ENCODE assay signal across 18 cellular contexts in genomic region chr1:100657876-100658715, GRCh38.
DNase-seq lines count a peak whose midpoint lies in the region; ATAC-seq, FAIRE-seq and TF ChIP-seq lines count a peak whose summit lies in the region.
"Had no signal": no experiment of that assay in that cellular context is flagged by ENCODE, and none has a peak within 500 bp of the region (broad histone marks: within the 10 kb centered on the region; RNA-seq: fewer than 3 reads in every experiment).

No MANE protein-coding gene starts in this region.

- ATAC-seq in GM23338: no peak
- no peak for ATAC-seq in HG02610 (IDR thresholded peaks at IDR 0.05; ENCODE audit: unreplicated experiment)
- ATAC-seq: activated T-helper 17 cell treated with anti-CD3 and anti-CD28 coated beads, Interleukin-2, amount 50 U/mL, for 72 hours; sciatic nerve had no signal

- H3K9me3 Mint-ChIP-seq in GM23338 (no peaks in the 10 kb centered on the region; the same call in 2 of the 3 replicates), astrocyte (ENCODE audit: unreplicated experiment) (no peaks in the 10 kb centered on the region)
- H3K9me3 Mint-ChIP-seq: activated T-helper 17 cell treated with anti-CD3 and anti-CD28 coated beads, Interleukin-2, amount 50 U/mL, for 72 hours had no signal

- no peaks in the 10 kb centered on the region for H3F3A ChIP-seq in GM23338 (replicated peaks; ENCODE audit: low read depth)

- H3K9me2 ChIP-seq in GM23338 (ENCODE audit: insufficient read depth): 0 out of 2 replicates have a peak, but pooled peaks cover 4% of the 10 kb centered on the region

- H3K4me1 Mint-ChIP-seq in GM23338 (no peaks in the 10 kb centered on the region), astrocyte (ENCODE audit: low read depth, unreplicated experiment) (no peaks in the 10 kb centered on the region)
- H3K4me1 Mint-ChIP-seq: activated T-helper 17 cell treated with anti-CD3 and anti-CD28 coated beads, Interleukin-2, amount 50 U/mL, for 72 hours had no signal

- no peak for FAIRE-seq in astrocyte (lab: Jason Lieb, UNC)

- H3K4me3 Mint-ChIP-seq in GM23338 (no peak overlapping the region), astrocyte (ENCODE audit: unreplicated experiment) (no peak overlapping the region)
- H3K4me3 Mint-ChIP-seq: activated T-helper 17 cell treated with anti-CD3 and anti-CD28 coated beads, Interleukin-2, amount 50 U/mL, for 72 hours had no signal

- H3K9ac ChIP-seq in astrocyte (ENCODE audit: low read length): no peak overlapping the region

- H3K4me3 ChIP-seq in GM23338 (no peak overlapping the region), astrocyte (ENCODE audit: insufficient read depth, low read depth, low read length) (no peak overlapping the region)
- H3K4me3 ChIP-seq: coronary artery, MG63, testis had no signal

- H4K20me1 ChIP-seq in GM23338 (replicated peaks; ENCODE audit: insufficient read depth) (no peaks in the 10 kb centered on the region), astrocyte (ENCODE audit: insufficient read depth, low read length) (no peaks in the 10 kb centered on the region)

- no peak overlapping the region for H3K27ac ChIP-seq in GM23338 (ENCODE audit: low read depth)
- no peak overlapping the region for H3K27ac ChIP-seq in astrocyte (ENCODE audit: low read depth, low read length)
- H3K27ac ChIP-seq: coronary artery, testis had no signal

- H3K27me3 ChIP-seq in GM23338 (ENCODE audit: insufficient read depth) (no peaks in the 10 kb centered on the region), astrocyte (ENCODE audit: insufficient read depth, low read length) (no peaks in the 10 kb centered on the region)
- H3K27me3 ChIP-seq: MG63, testis had no signal

- H3K4me2 ChIP-seq in GM23338 (no peak overlapping the region), astrocyte (ENCODE audit: low read length) (peak overlapping the region; percentile 14)

- no peaks in the 10 kb centered on the region for H3K9me3 ChIP-seq in astrocyte (ENCODE audit: insufficient read depth, low read depth, low read length)
- H3K9me3 ChIP-seq: Caco-2, MG63, testis had no signal

- H3K27ac Mint-ChIP-seq in GM23338: no peak overlapping the region
- H3K27ac Mint-ChIP-seq in astrocyte (ENCODE audit: unreplicated experiment): no peak overlapping the region
- H3K27ac Mint-ChIP-seq: activated T-helper 17 cell treated with anti-CD3 and anti-CD28 coated beads, Interleukin-2, amount 50 U/mL, for 72 hours had no signal

- TF ChIP-seq CTCF in GM23338 (conservative IDR thresholded peaks at IDR 0.05; ENCODE audit: low read depth in 2 of 2) (no peak), astrocyte (IDR thresholded peaks at IDR 0.05; ENCODE audit: insufficient read depth, low read depth, low read length) (no peak)

- peak overlapping the region; percentile 14; the same call in 1 of the 2 replicates for H2AFZ ChIP-seq in GM23338
- no peak overlapping the region for H2AFZ ChIP-seq in astrocyte (ENCODE audit: low read depth, low read length)

- no peaks in the 10 kb centered on the region for H3K36me3 ChIP-seq in GM23338 (ENCODE audit: insufficient read depth)
- no peaks in the 10 kb centered on the region for H3K36me3 ChIP-seq in astrocyte (ENCODE audit: insufficient read depth, low read length)
- H3K36me3 ChIP-seq: MG63 had no signal

- H3K36me3 Mint-ChIP-seq in GM23338 (ENCODE audit: low read depth): no peaks in the 10 kb centered on the region
- H3K36me3 Mint-ChIP-seq in astrocyte (ENCODE audit: low read depth, unreplicated experiment): no peaks in the 10 kb centered on the region

- H3K79me2 ChIP-seq in GM23338 (replicated peaks; ENCODE audit: insufficient read depth) (no peaks in the 10 kb centered on the region), astrocyte (ENCODE audit: insufficient read depth, low read length) (no peaks in the 10 kb centered on the region)

- no peak for DNase-seq in GM23338 (ENCODE audit: low spot score)
- peak; percentile 60 for DNase-seq in astrocyte (ENCODE audit: low read depth)
- DNase-seq in kidney glomerular epithelial cell (lab: John Stamatoyannopoulos, UW): peak; percentile 100
- peak; percentile 95 for DNase-seq in renal cortical epithelial cell (ENCODE audit: low read depth)
- DNase-seq in NCI-H82 treated with DMSO at 0.1 percent for 48 hours (lab: John Stamatoyannopoulos, UW; ENCODE audit: unreplicated experiment): no peak
- DNase-seq in amniotic stem cell (lab: John Stamatoyannopoulos, UW): no peak
- DNase-seq in activated CD4-positive, alpha-beta T cell treated with anti-CD3 and anti-CD28 coated beads, Interleukin-2, amount 50 U/mL, for 1 hour: no peak
- DNase-seq: Caco-2; MG63; NCI-H1930; NCI-H446 treated with DMSO at 0.1 percent for 48 hours; SHP77; stimulated activated CD4-positive, alpha-beta T cell treated with anti-CD3 and anti-CD28 coated beads, Interleukin-4, amount 100 ng/mL, for 1 hour; testis had no signal

- H3K27me3 Mint-ChIP-seq in GM23338 (ENCODE audit: insufficient read depth, low read depth, poor library complexity) (peaks cover 2% of the 10 kb centered on the region), astrocyte (ENCODE audit: low read depth, unreplicated experiment) (peaks cover 3% of the 10 kb centered on the region)

- H3K4me1 ChIP-seq in GM23338 (ENCODE audit: insufficient read depth) (no peaks in the 10 kb centered on the region), astrocyte (ENCODE audit: insufficient read depth, low read length) (no peaks in the 10 kb centered on the region)
- H3K4me1 ChIP-seq: Caco-2, testis had no signal

TF ChIP-seq in GM23338, 12 proteins besides CTCF, POLR2A, EP300 and RAD21 (continues in another document):
- TF ChIP-seq JUNB (IDR thresholded peaks at IDR 0.05; ENCODE audit: unreplicated experiment): no peak
- no peak for TF ChIP-seq ZNF114 (CRISPR knock-in tag; IDR thresholded peaks at IDR 0.05)
- TF ChIP-seq EZH2 (IDR thresholded peaks at IDR 0.05; ENCODE audit: low read depth, unreplicated experiment): no peak
- TF ChIP-seq STAT1 (IDR thresholded peaks at IDR 0.05; ENCODE audit: unreplicated experiment): no peak
- no peak for TF ChIP-seq NANOG (IDR thresholded peaks at IDR 0.05; ENCODE audit: borderline replicate concordance)
- TF ChIP-seq, protein P1, sequence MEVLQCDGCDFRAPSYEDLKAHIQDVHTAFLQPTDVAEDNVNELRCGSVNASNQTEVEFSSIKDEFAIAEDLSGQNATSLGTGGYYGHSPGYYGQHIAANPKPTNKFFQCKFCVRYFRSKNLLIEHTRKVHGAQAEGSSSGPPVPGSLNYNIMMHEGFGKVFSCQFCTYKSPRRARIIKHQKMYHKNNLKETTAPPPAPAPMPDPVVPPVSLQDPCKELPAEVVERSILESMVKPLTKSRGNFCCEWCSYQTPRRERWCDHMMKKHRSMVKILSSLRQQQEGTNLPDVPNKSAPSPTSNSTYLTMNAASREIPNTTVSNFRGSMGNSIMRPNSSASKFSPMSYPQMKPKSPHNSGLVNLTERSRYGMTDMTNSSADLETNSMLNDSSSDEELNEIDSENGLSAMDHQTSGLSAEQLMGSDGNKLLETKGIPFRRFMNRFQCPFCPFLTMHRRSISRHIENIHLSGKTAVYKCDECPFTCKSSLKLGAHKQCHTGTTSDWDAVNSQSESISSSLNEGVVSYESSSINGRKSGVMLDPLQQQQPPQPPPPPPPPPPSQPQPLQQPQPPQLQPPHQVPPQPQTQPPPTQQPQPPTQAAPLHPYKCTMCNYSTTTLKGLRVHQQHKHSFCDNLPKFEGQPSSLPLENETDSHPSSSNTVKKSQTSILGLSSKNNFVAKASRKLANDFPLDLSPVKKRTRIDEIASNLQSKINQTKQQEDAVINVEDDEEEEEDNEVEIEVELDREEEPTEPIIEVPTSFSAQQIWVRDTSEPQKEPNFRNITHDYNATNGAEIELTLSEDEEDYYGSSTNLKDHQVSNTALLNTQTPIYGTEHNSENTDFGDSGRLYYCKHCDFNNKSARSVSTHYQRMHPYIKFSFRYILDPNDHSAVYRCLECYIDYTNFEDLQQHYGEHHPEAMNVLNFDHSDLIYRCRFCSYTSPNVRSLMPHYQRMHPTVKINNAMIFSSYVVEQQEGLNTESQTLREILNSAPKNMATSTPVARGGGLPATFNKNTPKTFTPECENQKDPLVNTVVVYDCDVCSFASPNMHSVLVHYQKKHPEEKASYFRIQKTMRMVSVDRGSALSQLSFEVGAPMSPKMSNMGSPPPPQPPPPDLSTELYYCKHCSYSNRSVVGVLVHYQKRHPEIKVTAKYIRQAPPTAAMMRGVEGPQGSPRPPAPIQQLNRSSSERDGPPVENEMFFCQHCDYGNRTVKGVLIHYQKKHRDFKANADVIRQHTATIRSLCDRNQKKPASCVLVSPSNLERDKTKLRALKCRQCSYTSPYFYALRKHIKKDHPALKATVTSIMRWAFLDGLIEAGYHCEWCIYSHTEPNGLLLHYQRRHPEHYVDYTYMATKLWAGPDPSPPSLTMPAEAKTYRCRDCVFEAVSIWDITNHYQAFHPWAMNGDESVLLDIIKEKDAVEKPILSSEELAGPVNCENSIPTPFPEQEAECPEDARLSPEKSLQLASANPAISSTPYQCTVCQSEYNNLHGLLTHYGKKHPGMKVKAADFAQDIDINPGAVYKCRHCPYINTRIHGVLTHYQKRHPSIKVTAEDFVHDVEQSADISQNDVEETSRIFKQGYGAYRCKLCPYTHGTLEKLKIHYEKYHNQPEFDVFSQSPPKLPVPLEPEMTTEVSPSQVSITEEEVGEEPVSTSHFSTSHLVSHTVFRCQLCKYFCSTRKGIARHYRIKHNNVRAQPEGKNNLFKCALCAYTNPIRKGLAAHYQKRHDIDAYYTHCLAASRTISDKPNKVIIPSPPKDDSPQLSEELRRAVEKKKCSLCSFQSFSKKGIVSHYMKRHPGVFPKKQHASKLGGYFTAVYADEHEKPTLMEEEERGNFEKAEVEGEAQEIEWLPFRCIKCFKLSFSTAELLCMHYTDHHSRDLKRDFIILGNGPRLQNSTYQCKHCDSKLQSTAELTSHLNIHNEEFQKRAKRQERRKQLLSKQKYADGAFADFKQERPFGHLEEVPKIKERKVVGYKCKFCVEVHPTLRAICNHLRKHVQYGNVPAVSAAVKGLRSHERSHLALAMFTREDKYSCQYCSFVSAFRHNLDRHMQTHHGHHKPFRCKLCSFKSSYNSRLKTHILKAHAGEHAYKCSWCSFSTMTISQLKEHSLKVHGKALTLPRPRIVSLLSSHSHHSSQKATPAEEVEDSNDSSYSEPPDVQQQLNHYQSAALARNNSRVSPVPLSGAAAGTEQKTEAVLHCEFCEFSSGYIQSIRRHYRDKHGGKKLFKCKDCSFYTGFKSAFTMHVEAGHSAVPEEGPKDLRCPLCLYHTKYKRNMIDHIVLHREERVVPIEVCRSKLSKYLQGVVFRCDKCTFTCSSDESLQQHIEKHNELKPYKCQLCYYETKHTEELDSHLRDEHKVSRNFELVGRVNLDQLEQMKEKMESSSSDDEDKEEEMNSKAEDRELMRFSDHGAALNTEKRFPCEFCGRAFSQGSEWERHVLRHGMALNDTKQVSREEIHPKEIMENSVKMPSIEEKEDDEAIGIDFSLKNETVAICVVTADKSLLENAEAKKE (CRISPR knock-in tag; IDR thresholded peaks at IDR 0.05): no peak

Comparison
In these comparisons a context has a peak if more than half of its experiments do, and no peak if none do; other contexts are left out.
1. DNase-seq: peak in astrocyte (single experiment), kidney glomerular epithelial cell (single experiment) and renal cortical epithelial cell (single experiment); none in GM23338 (single experiment), NCI-H82 treated with DMSO at 0.1 percent for 48 hours (single experiment), amniotic stem cell (single experiment) and activated CD4-positive, alpha-beta T cell treated with anti-CD3 and anti-CD28 coated beads, Interleukin-2, amount 50 U/mL, for 1 hour (single experiment).